ENCODE assay signal across 8 cellular contexts in the genomic region with DNA sequence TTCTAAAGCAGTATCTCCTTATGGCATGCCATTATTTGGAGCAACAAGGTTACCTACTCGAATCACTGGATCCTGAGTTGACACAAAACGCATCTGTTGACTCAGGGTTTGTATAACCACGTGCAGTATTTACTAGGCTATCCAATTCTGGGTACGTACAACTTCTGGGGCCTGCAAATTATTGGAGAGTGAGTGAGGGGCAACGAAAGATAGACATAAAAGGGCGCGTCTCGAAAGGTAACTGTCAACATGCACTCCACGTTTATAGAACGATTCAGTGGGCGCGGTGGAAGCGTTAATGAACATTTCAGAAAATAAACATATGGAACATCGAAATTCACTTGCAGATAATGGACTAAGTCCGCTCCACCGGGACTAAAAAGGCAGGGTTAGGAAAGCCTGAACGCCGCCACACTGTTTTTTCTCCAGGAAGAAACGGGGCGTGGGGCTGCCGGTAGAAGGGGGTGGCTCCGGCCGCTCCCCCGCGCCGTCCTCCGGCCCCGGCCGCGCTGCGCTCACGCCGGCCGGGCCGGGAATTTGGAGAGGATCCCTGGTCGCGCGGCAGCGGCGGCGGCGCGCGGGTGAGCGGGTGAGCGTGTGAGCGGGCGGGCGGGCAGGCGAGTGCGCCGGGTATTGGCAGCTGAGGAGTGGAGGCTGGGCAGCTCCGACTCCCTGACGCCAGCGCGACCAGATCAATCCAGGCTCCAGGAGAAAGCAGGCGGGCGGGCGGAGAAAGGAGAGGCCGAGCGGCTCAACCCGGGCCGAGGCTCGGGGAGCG. TPM values are rescaled to one million over a fixed set of nuclear protein-coding genes. Genes with fewer than 3 reads are reported as not detected.
DNase-seq lines count a peak whose midpoint lies in the region; ATAC-seq and TF ChIP-seq lines count a peak whose summit lies in the region.

A gene (plus strand): TSS at position 690 of the 778 bp plus-strand sequence. CDS start 32,761 bp downstream, outside the sequence.

- peaks cover 5% of the 10 kb centered on the region for H3K4me1 Mint-ChIP-seq in activated naive CD4-positive, alpha-beta T cell treated with anti-CD3 and anti-CD28 coated beads for 36 hours (ENCODE audit: low read depth)
- H3K4me1 Mint-ChIP-seq in nephron = peaks cover 13% of the 10 kb centered on the region

- intact Hi-C loops in activated naive CD4-positive, alpha-beta T cell treated with anti-CD3 and anti-CD28 coated beads for 36 hours (cut with micrococcal nuclease) = loop anchor here (5.0 to 10.0 kb wide), 3 partner anchors 249 to 384 kb away; a partner anchor contains a TSS
- intact Hi-C loops in testis (cut with DNase I; ENCODE audit: low total_unique reads) = no loop called here

- no peaks in the 10 kb centered on the region for H3K27me3 ChIP-seq in testis

- DNase-seq in CD1c-positive myeloid dendritic cell (ENCODE audit: extremely low spot score) (peak; percentile 75), NOMO-1 (lab: John Stamatoyannopoulos, UW; ENCODE audit: unreplicated experiment in 2 of 2) (peak; percentile 53 to 67), foreskin melanocyte (peak; percentile 59), testis (peak; percentile 85)
- DNase-seq in activated naive CD4-positive, alpha-beta T cell treated with anti-CD3 and anti-CD28 coated beads for 36 hours = peak; percentile 29

- H3K9me3 ChIP-seq in testis = no peaks in the 10 kb centered on the region

- TF ChIP-seq CTCF in nephron (IDR thresholded peaks at IDR 0.05; ENCODE audit: unreplicated experiment in 3 of 3) (no peak), testis (IDR thresholded peaks at IDR 0.05) (no peak)

- peak; percentile 51 for ATAC-seq in GM19328 (IDR thresholded peaks at IDR 0.05; ENCODE audit: unreplicated experiment)
- ATAC-seq in HG03442 (IDR thresholded peaks at IDR 0.05; ENCODE audit: unreplicated experiment) = peak; percentile 47

- CTCF ChIA-PET in activated naive CD4-positive, alpha-beta T cell treated with anti-CD3 and anti-CD28 coated beads for 36 hours (lab: Charles Lee) = no interaction called here

- WGBS in testis, 2 donors = 0 to 3% methylated on average over 15 to 61 of the region's 65 CpGs

- H3K27ac ChIP-seq in testis = peak within 1 kb of the TSS; percentile 90 to 95

- peak within 1 kb of the TSS; percentile 79 to 95 for H3K4me3 ChIP-seq in testis

- H3K27ac Mint-ChIP-seq in activated naive CD4-positive, alpha-beta T cell treated with anti-CD3 and anti-CD28 coated beads for 36 hours = no peak within 1 kb of the TSS
- H3K27ac Mint-ChIP-seq in nephron = peak within 1 kb of the TSS in 2 of 3 experiments; percentile 90 to 94

- TF ChIP-seq POLR2A in testis (IDR thresholded peaks at IDR 0.05) = no peak

- H3K36me3 ChIP-seq in testis (ENCODE audit: low read depth, missing control alignments) = no peaks in the 10 kb centered on the region

- H3K36me3 Mint-ChIP-seq in activated naive CD4-positive, alpha-beta T cell treated with anti-CD3 and anti-CD28 coated beads for 36 hours (ENCODE audit: low read depth) = no peaks in the 10 kb centered on the region
- peaks cover 5% of the 10 kb centered on the region for H3K36me3 Mint-ChIP-seq in nephron (ENCODE audit: low read depth)

- peak within 1 kb of the TSS; percentile 73 for H3K4me3 Mint-ChIP-seq in activated naive CD4-positive, alpha-beta T cell treated with anti-CD3 and anti-CD28 coated beads for 36 hours
- H3K4me3 Mint-ChIP-seq in nephron = peak within 1 kb of the TSS; percentile 87 to 93 (median 89)

- peaks cover 31% of the 10 kb centered on the region for H3K27me3 Mint-ChIP-seq in activated naive CD4-positive, alpha-beta T cell treated with anti-CD3 and anti-CD28 coated beads for 36 hours (ENCODE audit: low read depth)
- H3K27me3 Mint-ChIP-seq in nephron (ENCODE audit: low read depth) = no peaks in the 10 kb centered on the region

- H3K9me3 Mint-ChIP-seq in activated naive CD4-positive, alpha-beta T cell treated with anti-CD3 and anti-CD28 coated beads for 36 hours = no peaks in the 10 kb centered on the region
- H3K9me3 Mint-ChIP-seq in nephron = no peaks in the 10 kb centered on the region

- no peaks in the 10 kb centered on the region for H3K4me1 ChIP-seq in testis

RNA-seq across cellular contexts. Expression of the gene that starts here (rescaled TPM):
- total RNA-seq in activated naive CD4-positive, alpha-beta T cell treated with anti-CD3 and anti-CD28 coated beads for 36 hours = under 1 TPM; 0.57 to 0.79 TPM
- 10 to 100 TPM; 29.6 to 37.6 TPM for total RNA-seq in testis
- 30.1 TPM for polyA plus RNA-seq in testis (ENCODE audit: insufficient read depth, low read depth, low replicate concordance)

Comparison
In these comparisons a context has a peak if more than half of its experiments do, and no peak if none do; other contexts are left out.
1. Peak in every context shown above with its lines: DNase-seq, ATAC-seq, H3K4me3 ChIP-seq and H3K27ac ChIP-seq.
2. RNA of the gene that starts here (total RNA-seq): 29.6 to 37.6 TPM in testis; 0.57 to 0.79 TPM in activated naive CD4-positive, alpha-beta T cell treated with anti-CD3 and anti-CD28 coated beads for 36 hours; every median in the first group is over 10 times any median in the second.
3. Peak in DNase-seq in activated naive CD4-positive, alpha-beta T cell treated with anti-CD3 and anti-CD28 coated beads for 36 hours; RNA of the gene not detected or under 1 TPM.
4. DNase-seq: peak in every context shown above with its lines; median percentile 85 in testis; 75 in CD1c-positive myeloid dendritic cell; 60 in NOMO-1; 59 in foreskin melanocyte; 29 in activated naive CD4-positive, alpha-beta T cell treated with anti-CD3 and anti-CD28 coated beads for 36 hours.